Comparison of ENCODE assay signal across 9 cellular contexts in genomic region chr15:51837784-51838183, GRCh38. TPM values are rescaled to one million over a fixed set of nuclear protein-coding genes. Genes with fewer than 3 reads are reported as not detected.
A peak's percentile ranks its signal among the peaks of the same experiment; 100 is the strongest.
DNase-seq lines count a peak whose midpoint lies in the region; ATAC-seq and TF ChIP-seq lines count a peak whose summit lies in the region.
"Had no signal": no experiment of that assay in that cellular context is flagged by ENCODE, and none has a peak within 500 bp of the region (broad histone marks: within the 10 kb centered on the region; RNA-seq: fewer than 3 reads in every experiment).

No MANE protein-coding gene starts in this region.

- H3K4me1 ChIP-seq in RWPE2 (ENCODE audit: insufficient read depth, poor library complexity, severe bottlenecking) = peaks cover 83% of the 10 kb centered on the region
- no peaks in the 10 kb centered on the region; the same call in 1 of the 2 replicates for H3K4me1 ChIP-seq in BE2C

- H3K36me3 Mint-ChIP-seq in CD4-positive, alpha-beta T cell (ENCODE audit: low read depth) = no peaks in the 10 kb centered on the region

- intact Hi-C loops in CD4-positive, alpha-beta T cell (cut with DNase I, micrococcal nuclease) = no loop called here

- no peak overlapping the region for H3K27ac ChIP-seq in CD4-positive, alpha-beta T cell (ENCODE audit: low read depth, low read length)
- H3K27ac ChIP-seq in RWPE2 (ENCODE audit: poor library complexity, severe bottlenecking) = peak overlapping the region; percentile 32
- H3K27ac ChIP-seq: SJCRH30 had no signal

- H3K27me3 ChIP-seq in CD4-positive, alpha-beta T cell (ENCODE audit: control insufficient read depth, insufficient read depth, low read length) = no peaks in the 10 kb centered on the region
- H3K27me3 ChIP-seq in RWPE2 (ENCODE audit: insufficient read depth, poor library complexity, severe bottlenecking) = no peaks in the 10 kb centered on the region
- H3K27me3 ChIP-seq in BE2C = no peaks in the 10 kb centered on the region
- H3K27me3 ChIP-seq: SJCRH30 had no signal

- H3K9me3 Mint-ChIP-seq in CD4-positive, alpha-beta T cell = no peaks in the 10 kb centered on the region

- no peaks in the 10 kb centered on the region for H3K9me3 ChIP-seq in CD4-positive, alpha-beta T cell (ENCODE audit: control insufficient read depth, low read length)
- H3K9me3 ChIP-seq in RWPE2 (ENCODE audit: severe bottlenecking) (no peaks in the 10 kb centered on the region), BE2C (no peaks in the 10 kb centered on the region)
- H3K9me3 ChIP-seq: SJCRH30 had no signal

- peak overlapping the region; percentile 31 for H3K27ac Mint-ChIP-seq in CD4-positive, alpha-beta T cell

- CTCF ChIA-PET in CD4-positive, alpha-beta T cell (lab: Charles Lee) = no interaction called here

- peaks cover 96% of the 10 kb centered on the region for H3K4me1 Mint-ChIP-seq in CD4-positive, alpha-beta T cell (ENCODE audit: low read depth)

- ATAC-seq in CD4-positive, alpha-beta T cell (ENCODE audit: poor library complexity) = peak; percentile 81
- peak; percentile 81 for ATAC-seq in GM19395 (IDR thresholded peaks at IDR 0.05; ENCODE audit: unreplicated experiment)
- ATAC-seq in RWPE2 (ENCODE audit: low read depth) = no peak; the same call in 2 of the 3 replicates

- TF ChIP-seq CTCF in CD4-positive, alpha-beta T cell (IDR thresholded peaks at IDR 0.05) = no peak
- TF ChIP-seq CTCF in RWPE2 (IDR thresholded peaks at IDR 0.05; ENCODE audit: poor library complexity, severe bottlenecking) (no peak), BE2C (IDR thresholded peaks at IDR 0.05; ENCODE audit: low read depth, low read length) (no peak)

- peak overlapping the region; percentile 70 for H3K4me3 Mint-ChIP-seq in CD4-positive, alpha-beta T cell

- H3K27me3 Mint-ChIP-seq in CD4-positive, alpha-beta T cell = no peaks in the 10 kb centered on the region

- POLR2A ChIA-PET in CD4-positive, alpha-beta T cell (lab: Charles Lee) = interaction anchor here (1.2 to 1.6 kb wide), 3 partner anchors 9 to 22 kb away, joined by 4 to 6 read pairs (median 4); partner anchors contain the start of gene TMOD3

- H3K36me3 ChIP-seq in RWPE2 (ENCODE audit: low read depth) (peaks cover 42% of the 10 kb centered on the region), BE2C (no peaks in the 10 kb centered on the region; the same call in 1 of the 2 replicates)
- H3K36me3 ChIP-seq: SJCRH30 had no signal

- no peak overlapping the region for H3K4me3 ChIP-seq in RWPE2 (ENCODE audit: severe bottlenecking)
- no peak overlapping the region for H3K4me3 ChIP-seq in BE2C (ENCODE audit: low read depth, low read length)
- H3K4me3 ChIP-seq: SJCRH30 had no signal

- no peak for DNase-seq in CD4-positive, alpha-beta T cell
- DNase-seq in RWPE2 (ENCODE audit: low spot score) = no peak
- peak; percentile 69 for DNase-seq in iris pigment epithelial cell (ENCODE audit: low read depth)
- DNase-seq in stimulated activated naive CD4-positive, alpha-beta T cell treated with Interleukin-2 at 50 U/mL for 16 hours (lab: John Stamatoyannopoulos, UW) = no peak
- no peak for DNase-seq in BE2C
- no peak for DNase-seq in Ammon's horn (ENCODE audit: low spot score)
- DNase-seq in activated CD4-positive, alpha-beta T cell treated with anti-CD3 and anti-CD28 coated beads, Interleukin-2, amount 50 U/mL, for 1 hour = no peak

RNA-seq across cellular contexts. Expression of gene TMOD3, which starts 8.3 kb away (rescaled TPM):
- 10 to 100 TPM; 37.6 to 39.0 TPM for total RNA-seq in CD4-positive, alpha-beta T cell
- 11.5 TPM for polyA plus RNA-seq in BE2C (2012; ENCODE audit: insufficient read depth, insufficient read length, low read depth)
